In genomic region chr5:4831325-4831724, GRCh38 we compare ENCODE assay signal across 1 cellular context.
TF ChIP-seq lines count a peak whose summit lies in the region.

No MANE protein-coding gene starts in this region.

TF ChIP-seq in H1, 55 proteins besides CTCF, POLR2A, EP300 and RAD21:
- TF ChIP-seq, protein P1, sequence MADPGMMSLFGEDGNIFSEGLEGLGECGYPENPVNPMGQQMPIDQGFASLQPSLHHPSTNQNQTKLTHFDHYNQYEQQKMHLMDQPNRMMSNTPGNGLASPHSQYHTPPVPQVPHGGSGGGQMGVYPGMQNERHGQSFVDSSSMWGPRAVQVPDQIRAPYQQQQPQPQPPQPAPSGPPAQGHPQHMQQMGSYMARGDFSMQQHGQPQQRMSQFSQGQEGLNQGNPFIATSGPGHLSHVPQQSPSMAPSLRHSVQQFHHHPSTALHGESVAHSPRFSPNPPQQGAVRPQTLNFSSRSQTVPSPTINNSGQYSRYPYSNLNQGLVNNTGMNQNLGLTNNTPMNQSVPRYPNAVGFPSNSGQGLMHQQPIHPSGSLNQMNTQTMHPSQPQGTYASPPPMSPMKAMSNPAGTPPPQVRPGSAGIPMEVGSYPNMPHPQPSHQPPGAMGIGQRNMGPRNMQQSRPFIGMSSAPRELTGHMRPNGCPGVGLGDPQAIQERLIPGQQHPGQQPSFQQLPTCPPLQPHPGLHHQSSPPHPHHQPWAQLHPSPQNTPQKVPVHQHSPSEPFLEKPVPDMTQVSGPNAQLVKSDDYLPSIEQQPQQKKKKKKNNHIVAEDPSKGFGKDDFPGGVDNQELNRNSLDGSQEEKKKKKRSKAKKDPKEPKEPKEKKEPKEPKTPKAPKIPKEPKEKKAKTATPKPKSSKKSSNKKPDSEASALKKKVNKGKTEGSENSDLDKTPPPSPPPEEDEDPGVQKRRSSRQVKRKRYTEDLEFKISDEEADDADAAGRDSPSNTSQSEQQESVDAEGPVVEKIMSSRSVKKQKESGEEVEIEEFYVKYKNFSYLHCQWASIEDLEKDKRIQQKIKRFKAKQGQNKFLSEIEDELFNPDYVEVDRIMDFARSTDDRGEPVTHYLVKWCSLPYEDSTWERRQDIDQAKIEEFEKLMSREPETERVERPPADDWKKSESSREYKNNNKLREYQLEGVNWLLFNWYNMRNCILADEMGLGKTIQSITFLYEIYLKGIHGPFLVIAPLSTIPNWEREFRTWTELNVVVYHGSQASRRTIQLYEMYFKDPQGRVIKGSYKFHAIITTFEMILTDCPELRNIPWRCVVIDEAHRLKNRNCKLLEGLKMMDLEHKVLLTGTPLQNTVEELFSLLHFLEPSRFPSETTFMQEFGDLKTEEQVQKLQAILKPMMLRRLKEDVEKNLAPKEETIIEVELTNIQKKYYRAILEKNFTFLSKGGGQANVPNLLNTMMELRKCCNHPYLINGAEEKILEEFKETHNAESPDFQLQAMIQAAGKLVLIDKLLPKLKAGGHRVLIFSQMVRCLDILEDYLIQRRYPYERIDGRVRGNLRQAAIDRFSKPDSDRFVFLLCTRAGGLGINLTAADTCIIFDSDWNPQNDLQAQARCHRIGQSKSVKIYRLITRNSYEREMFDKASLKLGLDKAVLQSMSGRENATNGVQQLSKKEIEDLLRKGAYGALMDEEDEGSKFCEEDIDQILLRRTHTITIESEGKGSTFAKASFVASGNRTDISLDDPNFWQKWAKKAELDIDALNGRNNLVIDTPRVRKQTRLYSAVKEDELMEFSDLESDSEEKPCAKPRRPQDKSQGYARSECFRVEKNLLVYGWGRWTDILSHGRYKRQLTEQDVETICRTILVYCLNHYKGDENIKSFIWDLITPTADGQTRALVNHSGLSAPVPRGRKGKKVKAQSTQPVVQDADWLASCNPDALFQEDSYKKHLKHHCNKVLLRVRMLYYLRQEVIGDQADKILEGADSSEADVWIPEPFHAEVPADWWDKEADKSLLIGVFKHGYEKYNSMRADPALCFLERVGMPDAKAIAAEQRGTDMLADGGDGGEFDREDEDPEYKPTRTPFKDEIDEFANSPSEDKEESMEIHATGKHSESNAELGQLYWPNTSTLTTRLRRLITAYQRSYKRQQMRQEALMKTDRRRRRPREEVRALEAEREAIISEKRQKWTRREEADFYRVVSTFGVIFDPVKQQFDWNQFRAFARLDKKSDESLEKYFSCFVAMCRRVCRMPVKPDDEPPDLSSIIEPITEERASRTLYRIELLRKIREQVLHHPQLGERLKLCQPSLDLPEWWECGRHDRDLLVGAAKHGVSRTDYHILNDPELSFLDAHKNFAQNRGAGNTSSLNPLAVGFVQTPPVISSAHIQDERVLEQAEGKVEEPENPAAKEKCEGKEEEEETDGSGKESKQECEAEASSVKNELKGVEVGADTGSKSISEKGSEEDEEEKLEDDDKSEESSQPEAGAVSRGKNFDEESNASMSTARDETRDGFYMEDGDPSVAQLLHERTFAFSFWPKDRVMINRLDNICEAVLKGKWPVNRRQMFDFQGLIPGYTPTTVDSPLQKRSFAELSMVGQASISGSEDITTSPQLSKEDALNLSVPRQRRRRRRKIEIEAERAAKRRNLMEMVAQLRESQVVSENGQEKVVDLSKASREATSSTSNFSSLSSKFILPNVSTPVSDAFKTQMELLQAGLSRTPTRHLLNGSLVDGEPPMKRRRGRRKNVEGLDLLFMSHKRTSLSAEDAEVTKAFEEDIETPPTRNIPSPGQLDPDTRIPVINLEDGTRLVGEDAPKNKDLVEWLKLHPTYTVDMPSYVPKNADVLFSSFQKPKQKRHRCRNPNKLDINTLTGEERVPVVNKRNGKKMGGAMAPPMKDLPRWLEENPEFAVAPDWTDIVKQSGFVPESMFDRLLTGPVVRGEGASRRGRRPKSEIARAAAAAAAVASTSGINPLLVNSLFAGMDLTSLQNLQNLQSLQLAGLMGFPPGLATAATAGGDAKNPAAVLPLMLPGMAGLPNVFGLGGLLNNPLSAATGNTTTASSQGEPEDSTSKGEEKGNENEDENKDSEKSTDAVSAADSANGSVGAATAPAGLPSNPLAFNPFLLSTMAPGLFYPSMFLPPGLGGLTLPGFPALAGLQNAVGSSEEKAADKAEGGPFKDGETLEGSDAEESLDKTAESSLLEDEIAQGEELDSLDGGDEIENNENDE (IDR thresholded peaks at IDR 0.05; ENCODE audit: insufficient replicate concordance, low read length): no peak
- TF ChIP-seq CEBPB (IDR thresholded peaks at IDR 0.05; ENCODE audit: low read depth, low read length) (no peak), PHF8 (conservative IDR thresholded peaks at IDR 0.05; ENCODE audit: low read depth, low read length) (no peak)
